ENCODE assay signal across 8 cellular contexts in genomic region chr11:85647078-85647477, GRCh38. TPM values are rescaled to one million over a fixed set of nuclear protein-coding genes. Genes with fewer than 3 reads are reported as not detected.
DNase-seq lines count a peak whose midpoint lies in the region; ATAC-seq and TF ChIP-seq lines count a peak whose summit lies in the region.

No MANE protein-coding gene starts in this region.

- peaks cover 29% of the 10 kb centered on the region for H3K79me2 ChIP-seq in DOHH2 (ENCODE audit: control insufficient read depth, low read length)

- no peaks in the 10 kb centered on the region; the same call in 1 of the 2 replicates for H4K20me1 ChIP-seq in DOHH2 (ENCODE audit: control insufficient read depth, insufficient read depth, low read depth, low read length)

- H3K4me1 Mint-ChIP-seq in central memory CD8-positive, alpha-beta T cell, result peaks cover 33% of the 10 kb centered on the region
- peaks cover 20 to 22% of the 10 kb centered on the region in 2 donors for H3K4me1 Mint-ChIP-seq in natural killer cell

- peaks cover 35% of the 10 kb centered on the region for H3K27me3 Mint-ChIP-seq in central memory CD8-positive, alpha-beta T cell
- peaks cover 28 to 37% of the 10 kb centered on the region in 2 donors for H3K27me3 Mint-ChIP-seq in natural killer cell (ENCODE audit: low read depth in 2 of 2)

- H3K4me3 Mint-ChIP-seq in central memory CD8-positive, alpha-beta T cell, result peak overlapping the region; percentile 90
- peak overlapping the region; percentile 100 for H3K4me3 Mint-ChIP-seq in natural killer cell

- no peaks in the 10 kb centered on the region for H3K9me2 ChIP-seq in DOHH2 (replicated peaks; ENCODE audit: control insufficient read depth, low read length)

- TF ChIP-seq CTCF in DOHH2 (IDR thresholded peaks at IDR 0.05; ENCODE audit: low read depth, low read length, poor library complexity, severe bottlenecking) (no peak), natural killer cell (IDR thresholded peaks at IDR 0.05) (no peak)

- H3K9me3 ChIP-seq in DOHH2 (ENCODE audit: control insufficient read depth, insufficient read depth, low read length), result no peaks in the 10 kb centered on the region

- H3K4me1 ChIP-seq in DOHH2 (ENCODE audit: control insufficient read depth, low read length), result peaks cover 26% of the 10 kb centered on the region

- peak overlapping the region; percentile 73 for H3K4me3 ChIP-seq in DOHH2 (ENCODE audit: low read length)

- peaks cover 7% of the 10 kb centered on the region; the same call in 1 of the 2 replicates for H3F3A ChIP-seq in DOHH2 (ENCODE audit: control insufficient read depth, insufficient read depth)

- DNase-seq in central memory CD8-positive, alpha-beta T cell (ENCODE audit: low spot score in 2 of 2), result no peak
- DNase-seq in natural killer cell, result no peak
- DNase-seq in activated gamma-delta T cell (lab: John Stamatoyannopoulos, UW), result no peak
- DNase-seq in NCI-H748 treated with DMSO at 0.1 percent for 48 hours (lab: John Stamatoyannopoulos, UW), result no peak
- no peak for DNase-seq in activated CD4-positive, alpha-beta T cell treated with anti-CD3 and anti-CD28 coated beads for 1 hour

- no peaks in the 10 kb centered on the region for H3K9me3 Mint-ChIP-seq in central memory CD8-positive, alpha-beta T cell
- no peaks in the 10 kb centered on the region for H3K9me3 Mint-ChIP-seq in natural killer cell

- H3K27ac ChIP-seq in DOHH2 (ENCODE audit: low read depth, low read length), result peak overlapping the region; percentile 32

- H3K36me3 Mint-ChIP-seq in central memory CD8-positive, alpha-beta T cell (ENCODE audit: insufficient read depth), result peaks cover 12% of the 10 kb centered on the region
- no peaks in the 10 kb centered on the region for H3K36me3 Mint-ChIP-seq in natural killer cell

- intact Hi-C loops in natural killer cell (cut with micrococcal nuclease), result loop anchor here (1.0 to 5.0 kb wide), 4 partner anchors 17 to 165 kb away; partner anchors contain the start of genes SYTL2 and TMEM126B

- ATAC-seq in HG03442 (IDR thresholded peaks at IDR 0.05; ENCODE audit: unreplicated experiment) (peak; percentile 6), natural killer cell (no peak), GM21786 (IDR thresholded peaks at IDR 0.05; ENCODE audit: unreplicated experiment) (no peak)
- no peak for ATAC-seq in central memory CD8-positive, alpha-beta T cell (replicated peaks; ENCODE audit: extremely low read depth, poor library complexity, severe bottlenecking)

- H3K27ac Mint-ChIP-seq in central memory CD8-positive, alpha-beta T cell (ENCODE audit: low read depth), result peak overlapping the region; percentile 93
- peak overlapping the region; percentile 94 to 98 for H3K27ac Mint-ChIP-seq in natural killer cell

- peaks cover 13% of the 10 kb centered on the region for H3K36me3 ChIP-seq in DOHH2 (ENCODE audit: control insufficient read depth, low read length)

- H3K4me2 ChIP-seq in DOHH2 (ENCODE audit: low read length), result peak overlapping the region; percentile 70

- H3K27me3 ChIP-seq in DOHH2 (ENCODE audit: control insufficient read depth, low read length), result peaks cover 11% of the 10 kb centered on the region

RNA-seq across cellular contexts. Expression of gene TMEM126A, which starts 0.7 kb away (rescaled TPM):
- total RNA-seq in natural killer cell, result 10 to 100 TPM; 16.8 to 27.6 (median 23.2) TPM

RNA-seq across cellular contexts. Expression of gene CREBZF, which starts 17.9 kb away (rescaled TPM):
- total RNA-seq in natural killer cell, result 10 to 100 TPM; 60.1 to 92.7 (median 82.0) TPM

RNA-seq across cellular contexts. Expression of gene TMEM126B, which starts 18.7 kb away (rescaled TPM):
- 10 to 100 TPM; 29.4 to 38.6 (median 31.2) TPM for total RNA-seq in natural killer cell

RNA-seq across cellular contexts. Expression of gene DLG2, which starts 19.9 kb away (rescaled TPM):
- 1 to 10 TPM; 1.7 to 2.9 (median 2.2) TPM for total RNA-seq in natural killer cell

RNA-seq across cellular contexts. Expression of gene CCDC89, which starts 38.9 kb away (rescaled TPM):
- total RNA-seq in natural killer cell, result under 1 TPM; 0.25 to 0.31 (median 0.25) TPM
